8 cellular contexts compared by ENCODE assay signal in genomic region chr20:34514897-34515483, GRCh38. TPM values are rescaled to one million over a fixed set of nuclear protein-coding genes. Genes with fewer than 3 reads are reported as not detected.
A peak's percentile ranks its signal among the peaks of the same experiment; 100 is the strongest.
DNase-seq lines count a peak whose midpoint lies in the region; ATAC-seq and TF ChIP-seq lines count a peak whose summit lies in the region.

No MANE protein-coding gene starts in this region.

- POLR2A ChIA-PET in Panc1 (lab: Charles Lee) = interaction anchor here (0.7 kb wide), 1 partner anchor 680 kb away, joined by 6 read pairs; no protein-coding TSS in a partner anchor

- no peak overlapping the region for H3K4ac ChIP-seq in trophoblast cell (ENCODE audit: low read depth, low read length)

- intact Hi-C loops in Panc1 (cut with micrococcal nuclease; ENCODE audit: unreplicated experiment) = no loop called here

- peak overlapping the region; percentile 23 for H3K23ac ChIP-seq in trophoblast cell (ENCODE audit: low read length)

- ATAC-seq in Panc1 = peak; percentile 20

- no peak overlapping the region for H2BK12ac ChIP-seq in trophoblast cell (ENCODE audit: low read length)

- DNase-seq in EH (ENCODE audit: low read depth) (peak; percentile 28), Panc1 (ENCODE audit: low read depth, low spot score) (no peak), trophoblast cell (no peak), GM19238 (ENCODE audit: insufficient read length, low spot score) (no peak), GF-D8 (lab: John Stamatoyannopoulos, UW) (no peak), ecto neural progenitor cell (ENCODE audit: low spot score) (no peak), DMS 273 treated with DMSO at 0.1 percent for 48 hours (lab: John Stamatoyannopoulos, UW) (no peak)

- WGBS in esophagus, 2 donors = 21 to 22% methylated on average over 19 of the region's 19 CpGs
- WGBS in trophoblast cell (ENCODE audit: extremely low coverage, insufficient coverage, insufficient read length) = no CpG with 5 or more reads among the region's 19 CpGs

- peak overlapping the region; percentile 96 for H4K8ac ChIP-seq in trophoblast cell (ENCODE audit: low read depth, low read length)

- H3K79me1 ChIP-seq in trophoblast cell (ENCODE audit: low read length) = peaks cover 12% of the 10 kb centered on the region

- no peak overlapping the region for H4K91ac ChIP-seq in trophoblast cell (ENCODE audit: low read depth, low read length)

- peaks cover 7% of the 10 kb centered on the region for H3K79me2 ChIP-seq in trophoblast cell (ENCODE audit: control insufficient read depth, insufficient read depth, low read length, poor library complexity)

- H3K27me3 ChIP-seq in Panc1 (ENCODE audit: control insufficient read depth, insufficient read depth, low read length) (no peaks in the 10 kb centered on the region), esophagus (ENCODE audit: control insufficient read depth in 1 of 2, insufficient read depth in 2 of 2, low read length in 2 of 2) (no peaks in the 10 kb centered on the region), trophoblast cell (ENCODE audit: insufficient read depth, low read length) (no peaks in the 10 kb centered on the region)

- H2AFZ ChIP-seq in trophoblast cell (ENCODE audit: insufficient read depth, low read length, poor library complexity) = peak overlapping the region; percentile 96

- no TSS peak for BruUV-seq in Panc1 (replicated peaks; lab: Mats Ljungman, UMichigan)

- in situ Hi-C loops in Panc1 (cut with HindIII; ENCODE audit: low pct_unique_long_range_greater_than_20kb, low sequenced_read_pairs) = no loop called here

- peak overlapping the region; percentile 82 for H3K4me2 ChIP-seq in trophoblast cell (ENCODE audit: low read length)

- CTCF ChIA-PET in Panc1 (lab: Charles Lee) = interaction anchor here (1.0 kb wide), 1 partner anchor 203 kb away, joined by 4 read pairs; no protein-coding TSS in a partner anchor

- TF ChIP-seq CTCF in Panc1 (IDR thresholded peaks at IDR 0.05) = no peak

- peak overlapping the region; percentile 29 for H3K9ac ChIP-seq in trophoblast cell (ENCODE audit: low read length)

- no peak overlapping the region for H3K14ac ChIP-seq in trophoblast cell (ENCODE audit: low read length)

- H2BK5ac ChIP-seq in trophoblast cell (ENCODE audit: low read depth, low read length, poor library complexity) = peak overlapping the region; percentile 11

- H3K18ac ChIP-seq in trophoblast cell (ENCODE audit: low read length) = no peak overlapping the region

- H2AK5ac ChIP-seq in trophoblast cell (ENCODE audit: low read length) = no peak overlapping the region

- H3K36me3 ChIP-seq in Panc1 (ENCODE audit: control insufficient read depth, insufficient read depth, low read length) = peaks cover 7% of the 10 kb centered on the region
- H3K36me3 ChIP-seq in esophagus (ENCODE audit: control insufficient read depth in 2 of 2, insufficient read depth in 2 of 2, low read length in 1 of 2) = peaks cover 0 to 3% of the 10 kb centered on the region in 2 donors
- peaks cover 0 to 16% of the 10 kb centered on the region in 2 experiments for H3K36me3 ChIP-seq in trophoblast cell (ENCODE audit: control insufficient read depth in 1 of 2, insufficient read depth in 2 of 2, low read length in 2 of 2)

- no peak overlapping the region for H2BK120ac ChIP-seq in trophoblast cell (ENCODE audit: insufficient read depth, low read length, poor library complexity)

- peaks cover 9% of the 10 kb centered on the region for H3K4me1 ChIP-seq in Panc1 (ENCODE audit: control insufficient read depth, insufficient read depth, low read length)
- no peaks in the 10 kb centered on the region for H3K4me1 ChIP-seq in esophagus (ENCODE audit: control insufficient read depth in 2 of 2, insufficient read depth in 2 of 2, low read length in 1 of 2)
- H3K4me1 ChIP-seq in trophoblast cell (ENCODE audit: control insufficient read depth in 1 of 2, insufficient read depth in 2 of 2, low read length in 2 of 2) = peaks cover 5 to 6% of the 10 kb centered on the region in 2 experiments

- H4K12ac ChIP-seq in trophoblast cell (ENCODE audit: low read depth, low read length) = peak overlapping the region; percentile 99

- H3K4me3 ChIP-seq in Panc1 (ENCODE audit: low read depth in 2 of 2, low read length in 2 of 2) = peak overlapping the region; percentile 70 to 98
- H3K4me3 ChIP-seq in esophagus (ENCODE audit: low read depth in 1 of 2, low read length in 2 of 2) = peak overlapping the region; percentile 70 to 82
- peak overlapping the region; percentile 80 for H3K4me3 ChIP-seq in trophoblast cell (ENCODE audit: low read depth, low read length)

- H3K27ac ChIP-seq in Panc1 (ENCODE audit: low read length) = peak overlapping the region; percentile 92
- H3K27ac ChIP-seq in esophagus (ENCODE audit: low read depth in 2 of 2, low read length in 1 of 2) = peak overlapping the region; percentile 84 to 98
- peak overlapping the region; percentile 16 for H3K27ac ChIP-seq in trophoblast cell (ENCODE audit: low read depth, low read length)

- H3K9me3 ChIP-seq in Panc1 (ENCODE audit: control insufficient read depth, insufficient read depth, low read depth, low read length) (no peaks in the 10 kb centered on the region), esophagus (ENCODE audit: control insufficient read depth in 2 of 2, insufficient read depth in 1 of 2, low read depth in 1 of 2, low read length in 1 of 2) (no peaks in the 10 kb centered on the region), trophoblast cell (ENCODE audit: insufficient read depth, low read depth, low read length) (no peaks in the 10 kb centered on the region)

RNA-seq across cellular contexts. Expression of gene DYNLRB1, which starts 1.2 kb away (rescaled TPM):
- 155 TPM for total RNA-seq in Panc1 (2021; ENCODE audit: unreplicated experiment)
- 458 TPM for polyA plus RNA-seq in Panc1 (2012; ENCODE audit: insufficient read length)
- polyA plus RNA-seq in esophagus = 100 to 1,000 TPM; 140 to 189 TPM
- 243 and 244 TPM in 2 replicates for polyA plus RNA-seq in trophoblast cell (2013)

RNA-seq across cellular contexts. Expression of gene MAP1LC3A, which starts 43.5 kb away (rescaled TPM):
- total RNA-seq in Panc1 (2021; ENCODE audit: unreplicated experiment) = 25.1 TPM
- 72.4 TPM for polyA plus RNA-seq in Panc1 (2012; ENCODE audit: insufficient read length)
- 10 to 100 TPM; 28.7 to 29.5 TPM for polyA plus RNA-seq in esophagus
- 15.8 and 16.4 TPM in 2 replicates for polyA plus RNA-seq in trophoblast cell (2013)

Comparison
In these comparisons a context has a peak if more than half of its experiments do, and no peak if none do; other contexts are left out.
1. H3K27ac ChIP-seq: peak in every context shown above with its lines; median percentile 92 in Panc1; 91 in esophagus; 16 in trophoblast cell.